ENCODE assay signal across 18 cellular contexts in genomic region chr13:98492335-98493034, GRCh38.
A peak's percentile ranks its signal among the peaks of the same experiment; 100 is the strongest.
DNase-seq lines count a peak whose midpoint lies in the region; ATAC-seq, FAIRE-seq and TF ChIP-seq lines count a peak whose summit lies in the region.
"Had no signal": no experiment of that assay in that cellular context is flagged by ENCODE, and none has a peak within 500 bp of the region (broad histone marks: within the 10 kb centered on the region; RNA-seq: fewer than 3 reads in every experiment).

No MANE protein-coding gene starts in this region.

- POLR2A ChIA-PET in PC-3 (lab: Charles Lee; ENCODE audit: unreplicated experiment) = no interaction called here

- H2AFZ ChIP-seq in PC-3 (ENCODE audit: low read length) = no peak overlapping the region

- TSS peak; percentile 16 for BruUV-seq in PC-3 (replicated peaks; lab: Mats Ljungman, UMichigan)

- H3K9me3 ChIP-seq in PC-3 (ENCODE audit: low read length) (no peaks in the 10 kb centered on the region), esophagus (ENCODE audit: control insufficient read depth in 2 of 2, insufficient read depth in 1 of 2, low read depth in 1 of 2, low read length in 1 of 2) (no peaks in the 10 kb centered on the region), pancreas (no peaks in the 10 kb centered on the region)
- H3K9me3 ChIP-seq: left ventricle myocardium inferior, MG63, right atrium auricular region had no signal

- intact Hi-C loops in PC-3 (cut with micrococcal nuclease) = no loop called here
- intact Hi-C loops in pancreas (cut with DNase I) = loop anchor here in 1 of 3 donors (10.0 kb wide), 1 partner anchor 72 kb away; no protein-coding TSS in a partner anchor

- no peak overlapping the region for H3K4me2 ChIP-seq in PC-3 (ENCODE audit: low read length)

- in situ Hi-C loops in G401 (cut with HindIII; ENCODE audit: low sequenced_read_pairs) = no loop called here

- no peaks in the 10 kb centered on the region for H3F3A ChIP-seq in PC-3 (ENCODE audit: low read length, unreplicated experiment)

- FAIRE-seq in pancreas (lab: Jason Lieb, UNC) = peak; percentile 13

- CTCF ChIA-PET in PC-3 (lab: Charles Lee) = no interaction called here

- no peak overlapping the region for H3K9ac ChIP-seq in PC-3 (ENCODE audit: low read length)

- DNase-seq in EH (ENCODE audit: low read depth) (peak; percentile 62), PC-3 (no peak), pancreas (no peak), G401 (ENCODE audit: low spot score) (no peak), NOMO-1 (lab: John Stamatoyannopoulos, UW; ENCODE audit: unreplicated experiment in 2 of 2) (no peak)
- DNase-seq: activated effector memory CD4-positive, alpha-beta T cell treated with Interleukin-2 at 50 U/mL for 16 hours; effector memory CD8-positive, alpha-beta T cell; GOT3; hippocampal formation; left ventricle myocardium inferior; MG63; stimulated activated CD4-positive, alpha-beta T cell treated with anti-CD3 and anti-CD28 coated beads, Interleukin-4, amount 100 ng/mL, for 4 hours; stimulated activated naive CD4-positive, alpha-beta T cell had no signal

- no peaks in the 10 kb centered on the region for H3K4me1 ChIP-seq in PC-3 (ENCODE audit: insufficient read depth, low read length)
- H3K4me1 ChIP-seq in esophagus (ENCODE audit: control insufficient read depth in 2 of 2, insufficient read depth in 2 of 2, low read length in 1 of 2) = peaks cover 10 to 19% of the 10 kb centered on the region in 2 donors
- H3K4me1 ChIP-seq in pancreas = peaks cover 7 to 17% (median 15%) of the 10 kb centered on the region in 3 donors

- H3K36me3 ChIP-seq in PC-3 (ENCODE audit: low read depth, low read length) = no peaks in the 10 kb centered on the region
- H3K36me3 ChIP-seq in esophagus (ENCODE audit: control insufficient read depth in 2 of 2, insufficient read depth in 2 of 2, low read length in 1 of 2) = peaks cover 0 to 16% of the 10 kb centered on the region in 2 donors
- H3K36me3 ChIP-seq in pancreas = no peaks in the 10 kb centered on the region
- H3K36me3 ChIP-seq: left ventricle myocardium inferior, MG63, right atrium auricular region had no signal

- no peaks in the 10 kb centered on the region for H3K9me2 ChIP-seq in PC-3 (replicated peaks; ENCODE audit: low read length)

- ATAC-seq in PC-3 (no peak), pancreas (no peak), HG03139 (IDR thresholded peaks at IDR 0.05; ENCODE audit: unreplicated experiment) (no peak), SK-N-SH treated with all-trans-retinoic acid at 6 μM for 48 hours (no peak)
- ATAC-seq: CD8-positive, alpha-beta T cell; effector memory CD8-positive, alpha-beta T cell had no signal

- WGBS in esophagus, 2 donors = 82 to 87% methylated on average over 6 of the region's 6 CpGs
- 86 to 92% methylated on average over 6 of the region's 6 CpGs for WGBS in pancreas, 2 donors

- H4K20me1 ChIP-seq in PC-3 (ENCODE audit: low read length) = no peaks in the 10 kb centered on the region

- no peak for TF ChIP-seq CTCF in PC-3 (conservative IDR thresholded peaks at IDR 0.05; ENCODE audit: low read depth, low read length)
- TF ChIP-seq CTCF in pancreas (IDR thresholded peaks at IDR 0.05) = no peak

- H3K79me2 ChIP-seq in PC-3 (ENCODE audit: low read length) = peaks cover 79% of the 10 kb centered on the region

- H3K27ac ChIP-seq in PC-3 (ENCODE audit: low read length) (no peak overlapping the region), esophagus (ENCODE audit: low read depth in 2 of 2, low read length in 1 of 2) (peak overlapping the region; percentile 12 to 37), pancreas (no peak overlapping the region)
- H3K27ac ChIP-seq: left ventricle myocardium inferior, right atrium auricular region had no signal

- H3K4me3 ChIP-seq in PC-3 (ENCODE audit: low read length) (no peak overlapping the region), esophagus (ENCODE audit: low read depth in 1 of 2, low read length in 2 of 2) (no peak overlapping the region), pancreas (no peak overlapping the region)
- H3K4me3 ChIP-seq: left ventricle myocardium inferior, MG63, right atrium auricular region had no signal

- H3K27me3 ChIP-seq in PC-3 (ENCODE audit: low read length) (no peaks in the 10 kb centered on the region), esophagus (ENCODE audit: control insufficient read depth in 1 of 2, insufficient read depth in 2 of 2, low read length in 2 of 2) (no peaks in the 10 kb centered on the region), pancreas (no peaks in the 10 kb centered on the region)
- H3K27me3 ChIP-seq: MG63, right atrium auricular region had no signal

TF ChIP-seq in SK-N-SH treated with all-trans-retinoic acid at 6 μM for 48 hours, 23 proteins besides CTCF, POLR2A, EP300 and RAD21:
- TF ChIP-seq CSRNP3 (CRISPR knock-in tag; IDR thresholded peaks at IDR 0.05) (no peak), TOX (CRISPR knock-in tag; IDR thresholded peaks at IDR 0.05; ENCODE audit: borderline replicate concordance) (no peak), ARNTL (CRISPR knock-in tag; IDR thresholded peaks at IDR 0.05; ENCODE audit: borderline replicate concordance, low read depth) (no peak), CSDC2 (CRISPR knock-in tag; IDR thresholded peaks at IDR 0.05) (no peak), ESRRG (CRISPR knock-in tag; IDR thresholded peaks at IDR 0.05) (no peak), POU6F1 (CRISPR knock-in tag; IDR thresholded peaks at IDR 0.05; ENCODE audit: borderline replicate concordance, low read depth) (no peak), ZC3H10 (CRISPR knock-in tag; IDR thresholded peaks at IDR 0.05) (no peak), SNAI2 (CRISPR knock-in tag; IDR thresholded peaks at IDR 0.05) (no peak), RARB (CRISPR knock-in tag; IDR thresholded peaks at IDR 0.05) (no peak), TCF4 (CRISPR knock-in tag; IDR thresholded peaks at IDR 0.05; ENCODE audit: borderline replicate concordance) (no peak)
TF ChIP-seq in SK-N-SH treated with all-trans-retinoic acid at 6 μM for 48 hours: peak in this region for 0.

Comparison
In these comparisons a context has a peak if more than half of its experiments do, and no peak if none do; other contexts are left out.
1. H3K27ac ChIP-seq: peak in esophagus (2 of 2); none in PC-3 (single experiment) and pancreas (0 of 4).